Comparison of ENCODE assay signal across 23 cellular contexts in genomic region chr16:73778872-73779271, GRCh38.
"Had no signal": no experiment of that assay in that cellular context is flagged by ENCODE, and none has a peak within 500 bp of the region (broad histone marks: within the 10 kb centered on the region; RNA-seq: fewer than 3 reads in every experiment).

No MANE protein-coding gene starts in this region.

- ATAC-seq: activated CD4-positive, alpha-beta T cell treated with anti-CD3 and anti-CD28 coated beads for 36 hours; activated CD4-positive, CD25-positive, alpha-beta regulatory T cell treated with anti-CD3 and anti-CD28 coated beads, Interleukin-2, amount 50 U/mL, for 24 hours; activated naive CD8-positive, alpha-beta T cell treated with anti-CD3 and anti-CD28 coated beads, Interleukin-2, amount 50 U/mL, for 24 hours; activated T-cell treated with anti-CD3 and anti-CD28 coated beads, Interleukin-2, amount 50 U/mL, for 4 hours; Panc1; WTC11 had no signal

- DNase-seq: activated CD4-positive, alpha-beta memory T cell treated with anti-CD3 and anti-CD28 coated beads for 36 hours; activated CD4-positive, alpha-beta T cell treated with anti-CD3 and anti-CD28 coated beads for 36 hours; activated CD4-positive, alpha-beta T cell treated with anti-CD3 and anti-CD28 coated beads, Interleukin-2, amount 50 U/mL, for 1 hour; activated CD8-positive, alpha-beta memory T cell treated with anti-CD3 and anti-CD28 coated beads, Interleukin-2, amount 50 U/mL, for 4 hours; activated naive CD4-positive, alpha-beta T cell treated with anti-CD3 and anti-CD28 coated beads, Interleukin-2, amount 10 ng/mL, durations not matched to agents 7 days and 5 days; activated naive CD8-positive, alpha-beta T cell treated with anti-CD3 and anti-CD28 coated beads, Interleukin-2, amount 50 U/mL, for 24 hours; activated T-cell treated with anti-CD3 and anti-CD28 coated beads for 4 hours; activated T-cell treated with anti-CD3 and anti-CD28 coated beads, Interleukin-2, amount 50 U/mL, for 4 hours; caudate nucleus; cerebellar nuclear complex; Karpas-422; KBM-7; NCI-H1105; NCI-H1417 treated with DMSO at 0.1 percent for 48 hours; NCI-H2029; NCI-H2227 treated with DMSO at 0.1 percent for 48 hours; NCI-H526 treated with DMSO at 0.1 percent for 48 hours; NCI-H774; SHP77; SJCRH30 had no signal
